ENCODE assay signal across 24 cellular contexts in the genomic region with DNA sequence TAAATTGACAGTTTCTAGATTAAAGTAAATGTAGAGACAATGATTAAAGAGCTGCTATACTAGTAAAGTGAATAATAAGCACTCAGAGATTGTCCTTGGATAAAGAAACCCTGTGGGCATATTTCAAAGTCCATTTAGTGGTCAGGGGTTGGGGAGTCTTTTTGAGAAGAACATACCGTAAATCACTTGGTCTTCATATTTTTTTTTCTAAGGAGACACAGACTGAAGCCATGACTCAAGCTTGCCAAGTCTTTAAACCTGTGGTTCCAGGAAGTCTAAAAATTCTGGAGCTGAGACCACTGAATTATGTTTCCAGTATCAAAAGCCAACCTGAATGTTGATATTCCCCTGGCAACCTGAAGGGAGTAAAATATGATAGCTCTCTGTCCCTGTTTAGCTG.
"Had no signal": no experiment of that assay in that cellular context is flagged by ENCODE, and none has a peak within 500 bp of the region (broad histone marks: within the 10 kb centered on the region; RNA-seq: fewer than 3 reads in every experiment).

No MANE protein-coding gene starts in this region.

- H3K4me1 ChIP-seq: prostate gland, testis had no signal

- H3K4me2 ChIP-seq: hepatocyte had no signal

- H3K9me3 ChIP-seq: left ventricle myocardium inferior, neutrophil, ovary, prostate gland, testis had no signal

- H3K36me3 ChIP-seq: left ventricle myocardium inferior, neutrophil, ovary, prostate gland, WERI-Rb-1 had no signal

- H3K79me2 ChIP-seq: hepatocyte had no signal

- H3K27ac ChIP-seq: hepatocyte, left ventricle myocardium inferior, neutrophil, ovary, prostate gland, skin epidermis, testis, WERI-Rb-1 had no signal

- ATAC-seq: activated CD8-positive, alpha-beta T cell treated with anti-CD3 and anti-CD28 coated beads for 36 hours; effector memory CD8-positive, alpha-beta T cell; esophagus mucosa; natural killer cell treated with Interleukin-12 subunit alpha and Interleukin-12 subunit beta and Interleukin-15 and Interleukin-18, amount 100 ng/mL, for 72 hours; right cardiac atrium; stimulated activated naive B cell treated with anti-CD40 and anti-IgM and Interleukin-4, amounts not matched to agents 10 μg/mL and 1 μg/mL and 100 μg/mL, for 72 hours; T-cell had no signal

- DNase-seq: activated CD4-positive, alpha-beta T cell treated with anti-CD3 and anti-CD28 coated beads, Interleukin-2, amount 10 ng/mL, durations not matched to agents 7 days and 5 days; activated CD4-positive, CD25-positive, alpha-beta regulatory T cell treated with anti-CD3 and anti-CD28 coated beads, Interleukin-2, amount 50 U/mL, for 72 hours; activated CD8-positive, alpha-beta T cell treated with anti-CD3 and anti-CD28 coated beads for 36 hours; activated gamma-delta T cell treated with Interleukin-2 at 50 U/mL for 16 hours; activated T-cell treated with anti-CD3 and anti-CD28 coated beads, Interleukin-2, amount 50 U/mL, for 1 hour; anterior cingulate cortex; effector memory CD8-positive, alpha-beta T cell; glutamatergic neuron; immature natural killer cell; left ventricle myocardium inferior; mammary epithelial cell; ovary; right cardiac atrium; stimulated activated CD4-positive, alpha-beta T cell treated with anti-CD3 and anti-CD28 coated beads, Interleukin-2, amount 100 ng/mL, for 24 hours; stimulated activated naive B cell treated with anti-CD40 and anti-IgM and Interleukin-4, amounts not matched to agents 10 μg/mL and 1 μg/mL and 100 μg/mL, for 72 hours; T-cell; testis; WERI-Rb-1 had no signal

- H2AFZ ChIP-seq: hepatocyte had no signal

- H3K27me3 ChIP-seq: hepatocyte, neutrophil, ovary, testis had no signal

- H3K4me3 ChIP-seq: hepatocyte, left ventricle myocardium inferior, ovary, prostate gland, skin epidermis, testis had no signal
